Comparison of ENCODE assay signal across 1 cellular context in genomic region chr17:48488548-48489106, GRCh38.
A peak's percentile ranks its signal among the peaks of the same experiment; 100 is the strongest.
TF ChIP-seq lines count a peak whose summit lies in the region.

No MANE protein-coding gene starts in this region.

TF ChIP-seq in K562, 482 proteins besides CTCF, POLR2A, EP300 and RAD21 (continued from another document and continues in another):
- TF ChIP-seq ZBTB34 (CRISPR knock-in tag; IDR thresholded peaks at IDR 0.05) (no peak), RBM34 (IDR thresholded peaks at IDR 0.05; ENCODE audit: borderline replicate concordance, insufficient read depth, low read length) (no peak), FOXJ3 (CRISPR knock-in tag; IDR thresholded peaks at IDR 0.05) (no peak), ZBTB49 (CRISPR knock-in tag; IDR thresholded peaks at IDR 0.05; ENCODE audit: borderline replicate concordance) (no peak), U2AF1 (optimal IDR thresholded peaks at IDR 0.05; ENCODE audit: low read depth, low read length) (no peak), MIER1 (IDR thresholded peaks at IDR 0.05; ENCODE audit: low read depth) (no peak), MBD2 (IDR thresholded peaks at IDR 0.05; ENCODE audit: borderline replicate concordance, low read depth) (peak; percentile 49; the same call in 1 of the 2 replicates), IRF1 (CRISPR knock-in tag; IDR thresholded peaks at IDR 0.05; ENCODE audit: borderline replicate concordance) (no peak), FOS (IDR thresholded peaks at IDR 0.05; ENCODE audit: extremely low read depth, insufficient read length) (no peak), ZFP91 (CRISPR knock-in tag; IDR thresholded peaks at IDR 0.05) (no peak), ASH1L (IDR thresholded peaks at IDR 0.05; ENCODE audit: borderline replicate concordance, low read depth, partially characterized antibody) (no peak), BDP1 (IDR thresholded peaks at IDR 0.05; ENCODE audit: insufficient read depth, insufficient read length) (no peak), CHD7 (IDR thresholded peaks at IDR 0.05; ENCODE audit: low read depth, low read length) (no peak), RCOR1 (IDR thresholded peaks at IDR 0.05; ENCODE audit: borderline replicate concordance in 1 of 2, low read depth in 2 of 2, low read length in 2 of 2) (peak in 1 of 2 experiments; percentile 93; a peak in 2 of 4 replicates), HNRNPK (IDR thresholded peaks at IDR 0.05; ENCODE audit: low read depth, low read length, poor library complexity, severe bottlenecking) (no peak), RBM25 (IDR thresholded peaks at IDR 0.05; ENCODE audit: low read depth, low read length, severe bottlenecking) (peak; percentile 69), CREB5 (CRISPR knock-in tag; IDR thresholded peaks at IDR 0.05) (no peak), FOXJ2 (tag; IDR thresholded peaks at IDR 0.05) (no peak; the same call in 1 of the 2 replicates), ARHGAP35 (IDR thresholded peaks at IDR 0.05; ENCODE audit: partially characterized antibody) (no peak), FOXK1 (CRISPR knock-in tag; IDR thresholded peaks at IDR 0.05; ENCODE audit: borderline replicate concordance) (no peak), ETV6 (IDR thresholded peaks at IDR 0.05; ENCODE audit: borderline replicate concordance in 1 of 2, low read depth in 2 of 2, low read length in 1 of 2) (no peak; a peak in 1 of 4 replicates), ETV6 (CRISPR knock-in tag; IDR thresholded peaks at IDR 0.05; ENCODE audit: borderline replicate concordance) (no peak), HNRNPL (IDR thresholded peaks at IDR 0.05; ENCODE audit: low read depth, low read length) (0 out of 2 replicates have a peak, but pooled peaks have one; percentile 16), POLR3A (IDR thresholded peaks at IDR 0.05; ENCODE audit: borderline replicate concordance, extremely low read depth, insufficient read depth, insufficient read length) (no peak), ZNF764 (CRISPR knock-in tag; IDR thresholded peaks at IDR 0.05; ENCODE audit: low read depth) (no peak), SP2 (IDR thresholded peaks at IDR 0.05; ENCODE audit: extremely low read depth, low read depth, low read length, poor library complexity, severe bottlenecking) (no peak), POLR2AphosphoS2 (IDR thresholded peaks at IDR 0.05; ENCODE audit: low read length) (no peak), ZNF445 (CRISPR knock-in tag; IDR thresholded peaks at IDR 0.05; ENCODE audit: low read depth) (no peak; the same call in 1 of the 2 replicates), ZNF584 (CRISPR knock-in tag; IDR thresholded peaks at IDR 0.05; ENCODE audit: low read depth) (no peak), DEAF1 (CRISPR knock-in tag; IDR thresholded peaks at IDR 0.05) (no peak), ZNF224 (CRISPR knock-in tag; IDR thresholded peaks at IDR 0.05) (no peak), ZNF778 (CRISPR knock-in tag; IDR thresholded peaks at IDR 0.05) (no peak)
